8 cellular contexts compared by ENCODE assay signal in the genomic region with DNA sequence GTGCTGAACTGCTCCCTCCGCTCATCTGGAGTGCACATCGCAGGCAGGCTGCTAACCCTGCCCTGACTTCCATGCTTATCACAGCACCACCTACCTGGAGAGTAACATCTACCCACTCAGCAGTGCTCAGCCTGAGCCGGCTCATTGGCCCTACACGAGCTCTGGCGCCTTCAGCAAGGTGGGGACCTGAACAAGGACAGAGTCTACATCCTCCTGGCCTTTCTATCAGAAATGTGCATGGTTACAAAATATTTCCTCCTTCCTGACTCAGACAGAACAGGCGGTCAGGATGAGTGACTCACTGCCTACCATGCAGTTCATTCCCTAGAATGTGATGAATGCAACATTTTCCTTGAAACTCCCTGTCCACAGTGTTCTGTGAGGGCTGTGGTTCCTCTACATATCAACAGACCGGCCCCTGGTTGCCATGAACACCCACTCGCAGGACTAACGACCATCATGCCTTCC. TPM values are rescaled to one million over a fixed set of nuclear protein-coding genes. Genes with fewer than 3 reads are reported as not detected.
DNase-seq lines count a peak whose midpoint lies in the region; ATAC-seq and TF ChIP-seq lines count a peak whose summit lies in the region.

No MANE protein-coding gene starts in this region.

- no peak overlapping the region for H3K4me3 ChIP-seq in fibroblast of the aortic adventitia (ENCODE audit: low read depth, low read length)
- no peak overlapping the region for H3K4me3 ChIP-seq in rectal smooth muscle tissue (ENCODE audit: low read length)

- POLR2A ChIA-PET in RWPE1 (lab: Yijun Ruan, JAX; ENCODE audit: low non-redundant PET) = no interaction called here

- H3K27me3 ChIP-seq in rectal smooth muscle tissue (ENCODE audit: control insufficient read depth, insufficient read depth, low read length) = no peaks in the 10 kb centered on the region

- DNase-seq in EL = peak; percentile 91
- peak; percentile 84 for DNase-seq in RWPE1 (ENCODE audit: low spot score)
- DNase-seq in fibroblast of the aortic adventitia (ENCODE audit: low read depth) = peak; percentile 90
- DNase-seq in NCI-H2171 (lab: John Stamatoyannopoulos, UW) = no peak
- DNase-seq in activated effector memory CD4-positive, alpha-beta T cell treated with anti-CD3 and anti-CD28 coated beads, Interleukin-2, amount 50 U/mL, for 16 hours = no peak
- DNase-seq in stimulated activated CD4-positive, alpha-beta T cell treated with anti-CD3 and anti-CD28 coated beads, Interleukin-12 subunit alpha, Interleukin-12 subunit beta, amount 100 ng/mL, for 4 hours = no peak

- peaks cover 6% of the 10 kb centered on the region for H3K36me3 ChIP-seq in rectal smooth muscle tissue (ENCODE audit: control insufficient read depth, insufficient read depth, low read length)

- TF ChIP-seq CTCF in RWPE1 (conservative IDR thresholded peaks at IDR 0.05; ENCODE audit: low read depth) = no peak
- no peak for TF ChIP-seq CTCF in fibroblast of the aortic adventitia (IDR thresholded peaks at IDR 0.05; ENCODE audit: insufficient read depth, low read length)

- H3K27ac ChIP-seq in RWPE1 (peak overlapping the region; percentile 80), rectal smooth muscle tissue (ENCODE audit: low read depth, low read length) (peak overlapping the region; percentile 30)

- ATAC-seq in GM18870 (IDR thresholded peaks at IDR 0.05; ENCODE audit: unreplicated experiment) = no peak

- H3K9ac ChIP-seq in rectal smooth muscle tissue (ENCODE audit: low read length) = no peak overlapping the region

- CTCF ChIA-PET in RWPE1 (lab: Yijun Ruan, JAX) = interaction anchor here (1.2 kb wide), 1 partner anchor 29 kb away, joined by 5 read pairs; no protein-coding TSS in a partner anchor

- H3K4me1 ChIP-seq in rectal smooth muscle tissue (ENCODE audit: control insufficient read depth, insufficient read depth, low read length) = no peaks in the 10 kb centered on the region

RNA-seq across cellular contexts. Expression of gene C11orf58, which starts 53.1 kb away (rescaled TPM):
- 166 and 267 TPM in 2 replicates for total RNA-seq in fibroblast of the aortic adventitia (ENCODE audit: low replicate concordance)

Comparison
In these comparisons a context has a peak if more than half of its experiments do, and no peak if none do; other contexts are left out.
1. DNase-seq: peak in EL (single experiment), RWPE1 (single experiment) and fibroblast of the aortic adventitia (single experiment); none in NCI-H2171 (single experiment), activated effector memory CD4-positive, alpha-beta T cell treated with anti-CD3 and anti-CD28 coated beads, Interleukin-2, amount 50 U/mL, for 16 hours (single experiment) and stimulated activated CD4-positive, alpha-beta T cell treated with anti-CD3 and anti-CD28 coated beads, Interleukin-12 subunit alpha, Interleukin-12 subunit beta, amount 100 ng/mL, for 4 hours (single experiment).